ENCODE assay signal across 1 cellular context in the genomic region with DNA sequence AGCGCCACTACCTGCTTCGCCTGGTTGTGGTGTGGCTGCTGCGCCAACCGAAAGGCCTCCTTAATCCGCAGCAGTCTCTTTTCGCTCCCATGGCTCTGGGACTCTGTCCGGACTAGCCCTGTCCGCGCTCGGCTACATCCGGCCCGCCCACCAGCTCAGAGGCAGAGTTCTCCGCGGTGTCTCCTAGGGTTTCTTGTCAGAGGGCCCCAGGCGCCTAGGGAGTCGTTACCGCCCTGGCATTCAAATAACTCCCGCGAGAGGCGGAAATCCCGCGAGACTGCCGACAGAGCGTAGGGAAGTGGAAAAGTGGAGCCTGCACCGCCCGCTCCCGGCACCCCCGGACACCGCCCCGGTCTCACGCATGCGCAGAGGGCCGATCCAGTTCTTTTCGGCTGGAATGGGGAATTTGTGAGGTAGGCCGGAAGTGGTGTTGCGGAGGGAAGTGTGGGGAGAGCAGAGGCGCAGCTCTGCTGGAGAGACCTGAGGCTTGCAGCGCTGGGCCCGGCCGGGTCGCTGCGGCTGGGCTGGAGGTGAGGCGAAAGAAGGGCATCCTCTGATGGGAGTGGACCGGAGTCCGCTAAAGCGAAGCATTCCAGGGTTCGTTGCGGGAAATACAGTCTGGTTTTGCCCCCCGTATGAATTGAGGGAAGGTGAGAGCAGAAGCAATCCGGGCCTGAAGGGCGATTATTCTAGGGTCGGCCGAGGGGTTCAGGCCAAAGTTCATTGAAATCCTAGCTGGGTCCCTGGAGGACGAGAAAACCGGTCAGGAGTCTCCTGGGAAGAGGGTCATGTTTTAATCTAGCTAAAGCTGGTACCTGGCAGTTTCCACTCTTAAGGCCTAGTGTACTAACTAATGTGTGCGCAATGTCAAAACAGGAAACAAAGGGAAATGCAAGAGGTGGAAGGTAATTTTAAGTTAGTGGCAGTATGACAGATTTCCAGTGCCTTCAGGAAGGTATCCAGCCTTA.
TF ChIP-seq lines count a peak whose summit lies in the region.

TSS of gene FAM200B (plus strand) at position 456 of the 968 bp plus-strand sequence. CDS start 5,151 bp downstream, outside the sequence.

TF ChIP-seq in HepG2, 621 proteins besides CTCF, POLR2A, EP300 and RAD21 (continued from another document and continues in another):
- TF ChIP-seq, protein P1, sequence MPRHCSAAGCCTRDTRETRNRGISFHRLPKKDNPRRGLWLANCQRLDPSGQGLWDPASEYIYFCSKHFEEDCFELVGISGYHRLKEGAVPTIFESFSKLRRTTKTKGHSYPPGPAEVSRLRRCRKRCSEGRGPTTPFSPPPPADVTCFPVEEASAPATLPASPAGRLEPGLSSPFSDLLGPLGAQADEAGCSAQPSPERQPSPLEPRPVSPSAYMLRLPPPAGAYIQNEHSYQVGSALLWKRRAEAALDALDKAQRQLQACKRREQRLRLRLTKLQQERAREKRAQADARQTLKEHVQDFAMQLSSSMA (CRISPR knock-in tag; IDR thresholded peaks at IDR 0.05) = 0 out of 2 replicates have a peak, but pooled peaks have one; percentile 78
- TF ChIP-seq HOXA3 (CRISPR knock-in tag; IDR thresholded peaks at IDR 0.05) = peak; percentile 77
- no peak for TF ChIP-seq RFXAP (CRISPR knock-in tag; IDR thresholded peaks at IDR 0.05; ENCODE audit: borderline replicate concordance)
- 0 out of 2 replicates have a peak, but pooled peaks have one; percentile 26 for TF ChIP-seq ZNF552 (CRISPR knock-in tag; IDR thresholded peaks at IDR 0.05; ENCODE audit: borderline replicate concordance)
- no peak for TF ChIP-seq DPF2 (CRISPR knock-in tag; IDR thresholded peaks at IDR 0.05; ENCODE audit: borderline replicate concordance, low read depth)
- TF ChIP-seq HES4 (CRISPR knock-in tag; IDR thresholded peaks at IDR 0.05; ENCODE audit: borderline replicate concordance) = peak; percentile 85
- TF ChIP-seq MXD4 (CRISPR knock-in tag; IDR thresholded peaks at IDR 0.05) = peak; percentile 92
- no peak for TF ChIP-seq KLF6 (CRISPR knock-in tag; IDR thresholded peaks at IDR 0.05)
- TF ChIP-seq LCORL (IDR thresholded peaks at IDR 0.05) = no peak
- peak; percentile 66; the same call in 1 of the 2 replicates for TF ChIP-seq LCORL (CRISPR knock-in tag; IDR thresholded peaks at IDR 0.05)
- TF ChIP-seq ZNF10 (CRISPR knock-in tag; IDR thresholded peaks at IDR 0.05; ENCODE audit: borderline replicate concordance, low read depth) = no peak
- TF ChIP-seq MED8 (CRISPR knock-in tag; IDR thresholded peaks at IDR 0.05; ENCODE audit: insufficient replicate concordance) = peak; percentile 85
- TF ChIP-seq SATB2 (CRISPR knock-in tag; IDR thresholded peaks at IDR 0.05) = no peak
- TF ChIP-seq MTA3 (CRISPR knock-in tag; IDR thresholded peaks at IDR 0.05) = no peak
- peak; percentile 83 for TF ChIP-seq MYC (CRISPR knock-in tag; IDR thresholded peaks at IDR 0.05; ENCODE audit: borderline replicate concordance)
- TF ChIP-seq RAD51 (IDR thresholded peaks at IDR 0.05; ENCODE audit: borderline replicate concordance) = no peak
- TF ChIP-seq NFE2L2 (IDR thresholded peaks at IDR 0.05; ENCODE audit: low read length) = no peak
- TF ChIP-seq ZNF263 (CRISPR knock-in tag; IDR thresholded peaks at IDR 0.05) = no peak; the same call in 1 of the 2 replicates
- no peak for TF ChIP-seq SOX13 (IDR thresholded peaks at IDR 0.05)
- TF ChIP-seq SOX13 (CRISPR knock-in tag; conservative IDR thresholded peaks at IDR 0.05 in 1 of 2, IDR thresholded peaks at IDR 0.05 in 1 of 2) = 0 out of 4 replicates have a peak, but pooled peaks of 1 of the 2 experiments have one; percentile 10
- no peak for TF ChIP-seq HNRNPH1 (optimal IDR thresholded peaks at IDR 0.05; ENCODE audit: low read depth, low read length)
- TF ChIP-seq RARG (CRISPR knock-in tag; IDR thresholded peaks at IDR 0.05; ENCODE audit: low read depth) = no peak
- 0 out of 2 replicates have a peak, but pooled peaks have one; percentile 71 for TF ChIP-seq PCBP1 (IDR thresholded peaks at IDR 0.05; ENCODE audit: borderline replicate concordance, low read depth, low read length)
- TF ChIP-seq BRF2 (CRISPR knock-in tag; IDR thresholded peaks at IDR 0.05) = peak; percentile 78; the same call in 1 of the 2 replicates
- TF ChIP-seq MBNL3 (CRISPR knock-in tag; conservative IDR thresholded peaks at IDR 0.05) = no peak
- TF ChIP-seq ISL2 (CRISPR knock-in tag; IDR thresholded peaks at IDR 0.05) = peak; percentile 44
- peak; percentile 22; the same call in 1 of the 2 replicates for TF ChIP-seq MIXL1 (CRISPR knock-in tag; IDR thresholded peaks at IDR 0.05)
- no peak for TF ChIP-seq ZNF670 (CRISPR knock-in tag; IDR thresholded peaks at IDR 0.05; ENCODE audit: borderline replicate concordance)
- peak; percentile 83 for TF ChIP-seq SRSF1 (optimal IDR thresholded peaks at IDR 0.05; ENCODE audit: low read depth, low read length)
- TF ChIP-seq, protein P2, sequence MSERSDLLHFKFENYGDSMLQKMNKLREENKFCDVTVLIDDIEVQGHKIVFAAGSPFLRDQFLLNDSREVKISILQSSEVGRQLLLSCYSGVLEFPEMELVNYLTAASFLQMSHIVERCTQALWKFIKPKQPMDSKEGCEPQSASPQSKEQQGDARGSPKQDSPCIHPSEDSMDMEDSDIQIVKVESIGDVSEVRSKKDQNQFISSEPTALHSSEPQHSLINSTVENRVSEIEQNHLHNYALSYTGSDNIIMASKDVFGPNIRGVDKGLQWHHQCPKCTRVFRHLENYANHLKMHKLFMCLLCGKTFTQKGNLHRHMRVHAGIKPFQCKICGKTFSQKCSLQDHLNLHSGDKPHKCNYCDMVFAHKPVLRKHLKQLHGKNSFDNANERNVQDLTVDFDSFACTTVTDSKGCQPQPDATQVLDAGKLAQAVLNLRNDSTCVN (CRISPR knock-in tag; IDR thresholded peaks at IDR 0.05; ENCODE audit: borderline replicate concordance) = peak; percentile 33; the same call in 1 of the 2 replicates
- TF ChIP-seq ZNF160 (CRISPR knock-in tag; IDR thresholded peaks at IDR 0.05) = no peak
- no peak for TF ChIP-seq ZSCAN30 (CRISPR knock-in tag; IDR thresholded peaks at IDR 0.05)
- TF ChIP-seq ZBTB39 (CRISPR knock-in tag; IDR thresholded peaks at IDR 0.05) = 0 out of 2 replicates have a peak, but pooled peaks have one; percentile 61
- no peak; the same call in 1 of the 2 replicates for TF ChIP-seq ZNF737 (CRISPR knock-in tag; IDR thresholded peaks at IDR 0.05; ENCODE audit: borderline replicate concordance)
- TF ChIP-seq SMC3 (IDR thresholded peaks at IDR 0.05; ENCODE audit: low read length) = no peak
- no peak for TF ChIP-seq TRIM24 (CRISPR knock-in tag; IDR thresholded peaks at IDR 0.05)
- TF ChIP-seq, protein P3, sequence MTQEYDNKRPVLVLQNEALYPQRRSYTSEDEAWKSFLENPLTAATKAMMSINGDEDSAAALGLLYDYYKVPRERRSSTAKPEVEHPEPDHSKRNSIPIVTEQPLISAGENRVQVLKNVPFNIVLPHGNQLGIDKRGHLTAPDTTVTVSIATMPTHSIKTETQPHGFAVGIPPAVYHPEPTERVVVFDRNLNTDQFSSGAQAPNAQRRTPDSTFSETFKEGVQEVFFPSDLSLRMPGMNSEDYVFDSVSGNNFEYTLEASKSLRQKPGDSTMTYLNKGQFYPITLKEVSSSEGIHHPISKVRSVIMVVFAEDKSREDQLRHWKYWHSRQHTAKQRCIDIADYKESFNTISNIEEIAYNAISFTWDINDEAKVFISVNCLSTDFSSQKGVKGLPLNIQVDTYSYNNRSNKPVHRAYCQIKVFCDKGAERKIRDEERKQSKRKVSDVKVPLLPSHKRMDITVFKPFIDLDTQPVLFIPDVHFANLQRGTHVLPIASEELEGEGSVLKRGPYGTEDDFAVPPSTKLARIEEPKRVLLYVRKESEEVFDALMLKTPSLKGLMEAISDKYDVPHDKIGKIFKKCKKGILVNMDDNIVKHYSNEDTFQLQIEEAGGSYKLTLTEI (CRISPR knock-in tag; conservative IDR thresholded peaks at IDR 0.05) = no peak
- TF ChIP-seq ZNF773 (CRISPR knock-in tag; IDR thresholded peaks at IDR 0.05; ENCODE audit: borderline replicate concordance) = no peak
- no peak for TF ChIP-seq ARID3A (IDR thresholded peaks at IDR 0.05; ENCODE audit: low read depth, low read length)
- TF ChIP-seq ZFP41 (CRISPR knock-in tag; IDR thresholded peaks at IDR 0.05; ENCODE audit: borderline replicate concordance) = peak; percentile 77; the same call in 1 of the 2 replicates
- TF ChIP-seq ARNTL (CRISPR knock-in tag; IDR thresholded peaks at IDR 0.05) = peak; percentile 49; the same call in 1 of the 2 replicates
- TF ChIP-seq RFX5 (IDR thresholded peaks at IDR 0.05; ENCODE audit: low read depth, low read length) = no peak
- peak; percentile 99 for TF ChIP-seq ZNF501 (CRISPR knock-in tag; IDR thresholded peaks at IDR 0.05)
- TF ChIP-seq, protein P4, sequence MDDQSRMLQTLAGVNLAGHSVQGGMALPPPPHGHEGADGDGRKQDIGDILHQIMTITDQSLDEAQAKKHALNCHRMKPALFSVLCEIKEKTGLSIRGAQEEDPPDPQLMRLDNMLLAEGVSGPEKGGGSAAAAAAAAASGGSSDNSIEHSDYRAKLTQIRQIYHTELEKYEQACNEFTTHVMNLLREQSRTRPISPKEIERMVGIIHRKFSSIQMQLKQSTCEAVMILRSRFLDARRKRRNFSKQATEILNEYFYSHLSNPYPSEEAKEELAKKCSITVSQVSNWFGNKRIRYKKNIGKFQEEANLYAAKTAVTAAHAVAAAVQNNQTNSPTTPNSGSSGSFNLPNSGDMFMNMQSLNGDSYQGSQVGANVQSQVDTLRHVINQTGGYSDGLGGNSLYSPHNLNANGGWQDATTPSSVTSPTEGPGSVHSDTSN (CRISPR knock-in tag; IDR thresholded peaks at IDR 0.05; ENCODE audit: borderline replicate concordance) = no peak
- no peak; the same call in 1 of the 2 replicates for TF ChIP-seq AHR (CRISPR knock-in tag; IDR thresholded peaks at IDR 0.05)
- TF ChIP-seq ZBTB38 (CRISPR knock-in tag; IDR thresholded peaks at IDR 0.05) = peak; percentile 78
- peak; percentile 86; the same call in 1 of the 2 replicates for TF ChIP-seq ZNF567 (CRISPR knock-in tag; IDR thresholded peaks at IDR 0.05; ENCODE audit: borderline replicate concordance)
- TF ChIP-seq GATA4 (IDR thresholded peaks at IDR 0.05; ENCODE audit: borderline replicate concordance, low read depth) = peak; percentile 41; the same call in 1 of the 2 replicates
- peak; percentile 38; the same call in 1 of the 2 replicates for TF ChIP-seq CBX5 (CRISPR knock-in tag; IDR thresholded peaks at IDR 0.05; ENCODE audit: borderline replicate concordance)
- TF ChIP-seq ZNF430 (CRISPR knock-in tag; IDR thresholded peaks at IDR 0.05) = peak; percentile 72
- TF ChIP-seq, protein P5, sequence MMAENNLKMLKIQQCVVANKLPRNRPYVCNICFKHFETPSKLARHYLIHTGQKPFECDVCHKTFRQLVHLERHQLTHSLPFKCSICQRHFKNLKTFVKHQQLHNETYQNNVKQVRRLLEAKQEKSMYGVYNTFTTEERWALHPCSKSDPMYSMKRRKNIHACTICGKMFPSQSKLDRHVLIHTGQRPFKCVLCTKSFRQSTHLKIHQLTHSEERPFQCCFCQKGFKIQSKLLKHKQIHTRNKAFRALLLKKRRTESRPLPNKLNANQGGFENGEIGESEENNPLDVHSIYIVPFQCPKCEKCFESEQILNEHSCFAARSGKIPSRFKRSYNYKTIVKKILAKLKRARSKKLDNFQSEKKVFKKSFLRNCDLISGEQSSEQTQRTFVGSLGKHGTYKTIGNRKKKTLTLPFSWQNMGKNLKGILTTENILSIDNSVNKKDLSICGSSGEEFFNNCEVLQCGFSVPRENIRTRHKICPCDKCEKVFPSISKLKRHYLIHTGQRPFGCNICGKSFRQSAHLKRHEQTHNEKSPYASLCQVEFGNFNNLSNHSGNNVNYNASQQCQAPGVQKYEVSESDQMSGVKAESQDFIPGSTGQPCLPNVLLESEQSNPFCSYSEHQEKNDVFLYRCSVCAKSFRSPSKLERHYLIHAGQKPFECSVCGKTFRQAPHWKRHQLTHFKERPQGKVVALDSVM (CRISPR knock-in tag; IDR thresholded peaks at IDR 0.05) = no peak
- TF ChIP-seq ZFP82 (CRISPR knock-in tag; IDR thresholded peaks at IDR 0.05; ENCODE audit: borderline replicate concordance) = no peak
